In genomic region chr6:150456902-150457643, GRCh38 we compare ENCODE assay signal across 15 cellular contexts.
"Had no signal": no experiment of that assay in that cellular context is flagged by ENCODE, and none has a peak within 500 bp of the region (broad histone marks: within the 10 kb centered on the region; RNA-seq: fewer than 3 reads in every experiment).

No MANE protein-coding gene starts in this region.

- H3K4me3 Mint-ChIP-seq: endodermal cell had no signal

- H3K27ac Mint-ChIP-seq: endodermal cell had no signal

- ATAC-seq: left cardiac atrium, left ventricle myocardium superior had no signal

- H3K4me1 Mint-ChIP-seq: endodermal cell had no signal

- DNase-seq: effector CD4-positive, alpha-beta T cell; endodermal cell; foreskin melanocyte; head of caudate nucleus; kidney; left cardiac atrium; left ventricle myocardium superior; mesendoderm; naive B cell; posterior cingulate gyrus; sigmoid colon; stimulated activated CD4-positive, alpha-beta T cell treated with anti-CD3 and anti-CD28 coated beads, Interleukin-2, amount 100 ng/mL, for 48 hours; stimulated activated naive CD4-positive, alpha-beta T cell treated with Interleukin-2 at 50 U/mL for 16 hours; upper lobe of left lung; uterus had no signal

- H3K9me3 Mint-ChIP-seq: endodermal cell had no signal

- H3K36me3 Mint-ChIP-seq: naive B cell had no signal
